Comparison of ENCODE assay signal across 14 cellular contexts in the genomic region with DNA sequence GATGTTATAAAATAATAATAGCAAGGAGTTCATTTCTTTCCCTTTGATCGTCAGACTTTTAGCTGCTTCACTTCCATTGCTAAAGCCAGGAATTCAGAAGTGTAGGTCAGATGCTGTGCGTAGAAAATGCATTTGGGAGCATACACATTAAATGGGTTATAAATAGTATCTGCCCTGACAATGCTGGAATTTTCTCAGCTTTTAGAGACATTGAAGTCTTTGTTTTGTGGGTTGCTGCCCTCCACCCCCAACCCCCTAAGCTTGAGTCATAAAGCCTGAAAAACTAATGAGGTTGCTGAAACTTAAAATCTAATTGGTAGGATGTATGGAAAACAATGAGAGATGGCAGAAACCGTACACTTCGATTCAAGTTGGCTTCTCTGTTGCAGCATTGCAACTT.
DNase-seq lines count a peak whose midpoint lies in the region; FAIRE-seq and TF ChIP-seq lines count a peak whose summit lies in the region.
"Had no signal": no experiment of that assay in that cellular context is flagged by ENCODE, and none has a peak within 500 bp of the region (broad histone marks: within the 10 kb centered on the region; RNA-seq: fewer than 3 reads in every experiment).

No MANE protein-coding gene starts in this region.

- no peak overlapping the region for H3K4me3 ChIP-seq in endodermal cell (ENCODE audit: low read length)
- H3K4me3 ChIP-seq: BLaER1, SK-N-MC had no signal

- H3K4me1 Mint-ChIP-seq in endodermal cell (no peaks in the 10 kb centered on the region), neural crest cell (peaks cover 41% of the 10 kb centered on the region)

- no peaks in the 10 kb centered on the region for H3K9me3 ChIP-seq in endodermal cell (ENCODE audit: control insufficient read depth, low read length)
- H3K9me3 ChIP-seq: BLaER1 had no signal

- DNase-seq in RPMI7951 (ENCODE audit: low read depth) (peak; percentile 41), endodermal cell (no peak), neural crest cell (ENCODE audit: low read depth, low spot score) (no peak), urothelium cell line (ENCODE audit: low spot score) (peak; percentile 11), NCI-H524 (lab: John Stamatoyannopoulos, UW) (no peak), erythroblast (lab: John Stamatoyannopoulos, UW) (no peak)
- DNase-seq in central memory CD4-positive, alpha-beta T cell = no peak
- DNase-seq: NCI-H1436, NCI-H2081 treated with DMSO at 0.1 percent for 48 hours, NCI-H345, NCI-H69 had no signal

- no peak for FAIRE-seq in urothelium cell line (lab: Jason Lieb, UNC)
- FAIRE-seq: GM12892 had no signal

- no peaks in the 10 kb centered on the region for H3K27me3 ChIP-seq in endodermal cell (ENCODE audit: control insufficient read depth, insufficient read depth, low read length, poor library complexity, severe bottlenecking)
- H3K27me3 ChIP-seq: BLaER1 had no signal

- H3K27ac Mint-ChIP-seq in endodermal cell (no peak overlapping the region), neural crest cell (ENCODE audit: unreplicated experiment) (peak overlapping the region; percentile 73)

- no peak overlapping the region for H3K9ac ChIP-seq in endodermal cell (ENCODE audit: extremely low read depth, low read length, poor library complexity, severe bottlenecking)
- H3K9ac ChIP-seq: BLaER1 had no signal

- no peak for TF ChIP-seq POLR2A in erythroblast (IDR thresholded peaks at IDR 0.05; ENCODE audit: low read length)

- H3K27me3 Mint-ChIP-seq in endodermal cell (ENCODE audit: insufficient read depth) (no peaks in the 10 kb centered on the region), neural crest cell (ENCODE audit: low read depth) (no peaks in the 10 kb centered on the region)

- H3K27ac ChIP-seq in endodermal cell (ENCODE audit: low read depth, low read length) = peak overlapping the region; percentile 72
- H3K27ac ChIP-seq: BLaER1, SK-N-MC had no signal

- no peaks in the 10 kb centered on the region for H3K36me3 ChIP-seq in endodermal cell (ENCODE audit: control insufficient read depth, insufficient read depth, low read length)
- H3K36me3 ChIP-seq: BLaER1 had no signal

- no peaks in the 10 kb centered on the region for H3K4me1 ChIP-seq in endodermal cell (ENCODE audit: control insufficient read depth, insufficient read depth, low read length)
- H3K4me1 ChIP-seq: BLaER1 had no signal

- H3K9me3 Mint-ChIP-seq in endodermal cell (no peaks in the 10 kb centered on the region), neural crest cell (no peaks in the 10 kb centered on the region)

- TF ChIP-seq CTCF in endodermal cell (conservative IDR thresholded peaks at IDR 0.05) (no peak), neural crest cell (conservative IDR thresholded peaks at IDR 0.05) (no peak)

- 75 to 90% methylated on average over 3 to 4 of the region's 4 CpGs for WGBS in endodermal cell (ENCODE audit: insufficient coverage in 1 of 2, insufficient read length in 1 of 2), 2 experiments

- H3K36me3 Mint-ChIP-seq in endodermal cell (ENCODE audit: low read depth) (no peaks in the 10 kb centered on the region), neural crest cell (ENCODE audit: low read depth) (no peaks in the 10 kb centered on the region)

- no peak overlapping the region for H3K4me3 Mint-ChIP-seq in endodermal cell
- no peak overlapping the region for H3K4me3 Mint-ChIP-seq in neural crest cell

Comparison
In these comparisons a context has a peak if more than half of its experiments do, and no peak if none do; other contexts are left out.
1. DNase-seq: peak in RPMI7951 (single experiment) and urothelium cell line (single experiment); none in endodermal cell (single experiment), neural crest cell (single experiment), NCI-H524 (0 of 2), central memory CD4-positive, alpha-beta T cell (single experiment) and erythroblast (0 of 2).